ENCODE assay signal across 8 cellular contexts in the genomic region with DNA sequence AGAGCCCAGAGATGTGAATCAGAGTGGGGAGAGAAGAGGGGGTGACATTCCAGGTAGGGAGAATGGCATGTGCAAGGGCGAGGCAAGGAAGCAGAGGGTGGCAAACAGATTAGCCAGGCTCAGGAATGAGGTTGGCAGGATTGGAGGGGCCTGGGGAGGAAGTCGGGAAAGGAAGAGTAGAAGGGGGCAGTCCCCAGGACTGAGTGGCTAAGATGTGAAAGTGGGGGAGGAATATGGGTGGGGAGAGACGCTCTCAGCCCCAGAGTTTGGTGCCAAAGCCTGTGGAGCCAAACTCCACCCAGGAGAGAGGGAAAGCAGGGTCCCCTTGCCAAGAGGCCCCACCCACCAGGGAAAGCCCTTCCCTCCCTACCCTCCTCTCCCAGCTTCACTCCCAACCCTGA. TPM values are rescaled to one million over a fixed set of nuclear protein-coding genes. Genes with fewer than 3 reads are reported as not detected.
DNase-seq lines count a peak whose midpoint lies in the region; ATAC-seq, FAIRE-seq and TF ChIP-seq lines count a peak whose summit lies in the region.

No MANE protein-coding gene starts in this region.

- H3K36me3 Mint-ChIP-seq in activated T-cell treated with anti-CD3 and anti-CD28 coated beads, Interleukin-2, amount 50 U/mL, for 72 hours (ENCODE audit: insufficient read depth in 2 of 2) = peaks cover 0 to 2% of the 10 kb centered on the region in 2 donors

- peak overlapping the region; percentile 98 to 100 for H3K27ac ChIP-seq in breast epithelium
- peak overlapping the region; percentile 93 for H3K27ac ChIP-seq in muscle layer of duodenum (ENCODE audit: low read length)

- no peak for TF ChIP-seq CTCF in breast epithelium (IDR thresholded peaks at IDR 0.05)

- H3K27ac Mint-ChIP-seq in activated T-cell treated with anti-CD3 and anti-CD28 coated beads, Interleukin-2, amount 50 U/mL, for 72 hours = peak overlapping the region; percentile 79

- TF ChIP-seq POLR2A in breast epithelium (IDR thresholded peaks at IDR 0.05) = no peak

- H3K4me1 Mint-ChIP-seq in activated T-cell treated with anti-CD3 and anti-CD28 coated beads, Interleukin-2, amount 50 U/mL, for 72 hours (ENCODE audit: low read depth) = peaks cover 95% of the 10 kb centered on the region

- H3K9me3 ChIP-seq in breast epithelium (no peaks in the 10 kb centered on the region), muscle layer of duodenum (ENCODE audit: control insufficient read depth in 1 of 2, low read length in 2 of 2) (no peaks in the 10 kb centered on the region)

- no peaks in the 10 kb centered on the region for H3K27me3 Mint-ChIP-seq in activated T-cell treated with anti-CD3 and anti-CD28 coated beads, Interleukin-2, amount 50 U/mL, for 72 hours (ENCODE audit: low read depth)

- H3K27me3 ChIP-seq in breast epithelium (no peaks in the 10 kb centered on the region), muscle layer of duodenum (ENCODE audit: low read depth, low read length) (no peaks in the 10 kb centered on the region)

- DNase-seq in activated T-cell treated with anti-CD3 and anti-CD28 coated beads, Interleukin-2, amount 50 U/mL, for 72 hours = no peak
- no peak for DNase-seq in activated T-cell treated with anti-CD3 and anti-CD28 coated beads, Interleukin-2, amount 50 U/mL, for 48 hours
- DNase-seq in breast epithelium (ENCODE audit: low spot score in 2 of 2) (peak in 1 of 2 donors; percentile 78), urothelium cell line (ENCODE audit: low spot score) (peak; percentile 64), HUDEP-2 (lab: John Stamatoyannopoulos, UW; ENCODE audit: unreplicated experiment in 76 of 76) (no peak)
- DNase-seq in stimulated activated CD4-positive, alpha-beta T cell treated with anti-CD3 and anti-CD28 coated beads, Interleukin-4, amount 100 ng/mL, for 1 hour = no peak

- intact Hi-C loops in breast epithelium (cut with DNase I; ENCODE audit: low total_unique reads) = no loop called here

- H3K4me1 ChIP-seq in breast epithelium (peaks cover 40 to 47% of the 10 kb centered on the region in 2 donors), muscle layer of duodenum (ENCODE audit: control insufficient read depth in 1 of 2, insufficient read depth in 2 of 2, low read length in 2 of 2) (peaks cover 40 to 48% of the 10 kb centered on the region in 2 donors)

- H3K4me3 Mint-ChIP-seq in activated T-cell treated with anti-CD3 and anti-CD28 coated beads, Interleukin-2, amount 50 U/mL, for 72 hours = peak overlapping the region; percentile 33 to 62

- ATAC-seq in activated T-cell treated with anti-CD3 and anti-CD28 coated beads, Interleukin-2, amount 50 U/mL, for 72 hours (replicated peaks in 1 of 2) = no peak
- ATAC-seq in GM19463 (IDR thresholded peaks at IDR 0.05; ENCODE audit: unreplicated experiment) = no peak

- no peaks in the 10 kb centered on the region for H3K36me3 ChIP-seq in breast epithelium
- H3K36me3 ChIP-seq in muscle layer of duodenum (ENCODE audit: control insufficient read depth in 1 of 2, insufficient read depth in 2 of 2, low read length in 2 of 2) = peaks cover 0 to 3% of the 10 kb centered on the region in 2 donors

- FAIRE-seq in urothelium cell line (lab: Jason Lieb, UNC) = no peak

- H3K4me3 ChIP-seq in breast epithelium = no peak overlapping the region
- H3K4me3 ChIP-seq in muscle layer of duodenum (ENCODE audit: low read depth in 1 of 2, low read length in 2 of 2) = no peak overlapping the region

- H3K9me3 Mint-ChIP-seq in activated T-cell treated with anti-CD3 and anti-CD28 coated beads, Interleukin-2, amount 50 U/mL, for 72 hours = no peaks in the 10 kb centered on the region

RNA-seq across cellular contexts. Expression of a gene that starts 5.5 kb away (rescaled TPM):
- 100 to 1,000 TPM; 288 to 350 TPM for total RNA-seq in activated T-cell treated with anti-CD3 and anti-CD28 coated beads, Interleukin-2, amount 50 U/mL, for 72 hours
- total RNA-seq in breast epithelium = 10 to 100 TPM; 37.6 to 77.0 (median 44.9) TPM

RNA-seq across cellular contexts. Expression of a gene that starts 52.2 kb away (rescaled TPM):
- total RNA-seq in activated T-cell treated with anti-CD3 and anti-CD28 coated beads, Interleukin-2, amount 50 U/mL, for 72 hours = 10 to 100 TPM; 14.6 to 15.2 TPM
- total RNA-seq in breast epithelium = 10 to 100 TPM; 27.5 to 51.5 (median 30.6) TPM
